Comparison of ENCODE assay signal across 8 cellular contexts in genomic region chr20:13325033-13325432, GRCh38.
A peak's percentile ranks its signal among the peaks of the same experiment; 100 is the strongest.
DNase-seq lines count a peak whose midpoint lies in the region; ATAC-seq and TF ChIP-seq lines count a peak whose summit lies in the region.

No MANE protein-coding gene starts in this region.

- intact Hi-C loops in psoas muscle (cut with DNase I) = no loop called here

- ATAC-seq in psoas muscle (no peak), GM21786 (IDR thresholded peaks at IDR 0.05; ENCODE audit: unreplicated experiment) (no peak)
- ATAC-seq in activated T-helper 17 cell treated with anti-CD3 and anti-CD28 coated beads, Interleukin-2, amount 50 U/mL, for 72 hours (replicated peaks) = no peak

- no peaks in the 10 kb centered on the region for H3K9me3 Mint-ChIP-seq in activated T-helper 17 cell treated with anti-CD3 and anti-CD28 coated beads, Interleukin-2, amount 50 U/mL, for 72 hours

- H3K4me3 Mint-ChIP-seq in activated T-helper 17 cell treated with anti-CD3 and anti-CD28 coated beads, Interleukin-2, amount 50 U/mL, for 72 hours = no peak overlapping the region

- H3K27ac Mint-ChIP-seq in activated T-helper 17 cell treated with anti-CD3 and anti-CD28 coated beads, Interleukin-2, amount 50 U/mL, for 72 hours = no peak overlapping the region

- no peaks in the 10 kb centered on the region for H3K9me3 ChIP-seq in psoas muscle

- no peaks in the 10 kb centered on the region for H3K36me3 ChIP-seq in psoas muscle (ENCODE audit: insufficient read depth in 1 of 2, low read depth in 1 of 2)

- no peak overlapping the region for H3K4me3 ChIP-seq in LNCaP clone FGC (ENCODE audit: low read depth, low read length)
- no peak overlapping the region for H3K4me3 ChIP-seq in psoas muscle

- H3K4me1 ChIP-seq in psoas muscle = no peaks in the 10 kb centered on the region

- no peak overlapping the region for H3K27ac ChIP-seq in psoas muscle

- H3K4me1 Mint-ChIP-seq in activated T-helper 17 cell treated with anti-CD3 and anti-CD28 coated beads, Interleukin-2, amount 50 U/mL, for 72 hours = peaks cover 4% of the 10 kb centered on the region

- no peaks in the 10 kb centered on the region for H3K36me3 Mint-ChIP-seq in activated T-helper 17 cell treated with anti-CD3 and anti-CD28 coated beads, Interleukin-2, amount 50 U/mL, for 72 hours (ENCODE audit: low read depth)

- DNase-seq in LNCaP clone FGC (ENCODE audit: low read depth) = no peak
- DNase-seq in dermis microvascular lymphatic vessel endothelial cell (ENCODE audit: low read depth in 2 of 2) = peak; percentile 23 to 45
- DNase-seq in psoas muscle = no peak
- no peak for DNase-seq in central memory CD4-positive, alpha-beta T cell
- DNase-seq in kidney glomerular epithelial cell (lab: John Stamatoyannopoulos, UW) = no peak

- H3K27me3 Mint-ChIP-seq in activated T-helper 17 cell treated with anti-CD3 and anti-CD28 coated beads, Interleukin-2, amount 50 U/mL, for 72 hours = peaks cover 7% of the 10 kb centered on the region

- no peaks in the 10 kb centered on the region for H3K27me3 ChIP-seq in psoas muscle (ENCODE audit: insufficient read depth in 3 of 3, low read length in 2 of 3)

- TF ChIP-seq CTCF in GM12873 (IDR thresholded peaks at IDR 0.05; ENCODE audit: insufficient read depth, low read depth, low read length, missing control alignments) (peak; percentile 37), LNCaP clone FGC (IDR thresholded peaks at IDR 0.05; ENCODE audit: control insufficient read depth, extremely low read depth, insufficient read depth) (peak; percentile 74), psoas muscle (IDR thresholded peaks at IDR 0.05) (peak; percentile 14)

- WGBS in psoas muscle, 3 donors = 35 to 44% (median 40%) methylated on average over 8 of the region's 8 CpGs

Comparison
In these comparisons a context has a peak if more than half of its experiments do, and no peak if none do; other contexts are left out.
1. CTCF ChIP-seq: peak in every context shown above with its lines; median percentile 74 in LNCaP clone FGC; 37 in GM12873; 14 in psoas muscle.
2. DNase-seq: peak in dermis microvascular lymphatic vessel endothelial cell (2 of 2); none in LNCaP clone FGC (single experiment), psoas muscle (0 of 2), central memory CD4-positive, alpha-beta T cell (single experiment) and kidney glomerular epithelial cell (single experiment).